Comparison of ENCODE assay signal across 18 cellular contexts in genomic region chr12:81167694-81168093, GRCh38.
A peak's percentile ranks its signal among the peaks of the same experiment; 100 is the strongest.
DNase-seq lines count a peak whose midpoint lies in the region; ATAC-seq, FAIRE-seq and TF ChIP-seq lines count a peak whose summit lies in the region.
"Had no signal": no experiment of that assay in that cellular context is flagged by ENCODE, and none has a peak within 500 bp of the region (broad histone marks: within the 10 kb centered on the region; RNA-seq: fewer than 3 reads in every experiment).

No MANE protein-coding gene starts in this region.

- H3K27me3 Mint-ChIP-seq in T-cell = no peaks in the 10 kb centered on the region

- H3K9me3 Mint-ChIP-seq in T-cell = peaks cover 6 to 9% (median 8%) of the 10 kb centered on the region in 3 donors

- H3K27ac ChIP-seq in IMR-90 (ENCODE audit: insufficient read depth, low read length) = no peak overlapping the region
- H3K27ac ChIP-seq: body of pancreas, gastrocnemius medialis, pancreas, SJCRH30, stomach had no signal

- H2BK20ac ChIP-seq in IMR-90 (ENCODE audit: low read depth, low read length) = peak overlapping the region; percentile 80; the same call in 1 of the 2 replicates

- intact Hi-C loops in IMR-90 (cut with micrococcal nuclease) = no loop called here

- H2BK120ac ChIP-seq in IMR-90 (ENCODE audit: low read depth, low read length) = peak overlapping the region; percentile 30; the same call in 1 of the 2 replicates

- no peak overlapping the region for H3K27ac Mint-ChIP-seq in T-cell

- no peak overlapping the region for H3K18ac ChIP-seq in IMR-90 (ENCODE audit: low read depth, low read length)

- H2AFZ ChIP-seq in IMR-90 (replicated peaks; ENCODE audit: low read length, poor library complexity) = no peak overlapping the region

- DNase-seq in BJ (ENCODE audit: low read depth) (peak; percentile 6), IMR-90 (peak; percentile 19), bronchial epithelial cell (ENCODE audit: low read depth) (peak; percentile 60), islet precursor cell (peak; percentile 52), MV-4-11 (lab: John Stamatoyannopoulos, UW) (no peak), NCI-H2081 (lab: John Stamatoyannopoulos, UW) (no peak), T-cell (no peak), H7 (no peak)
- DNase-seq: body of pancreas; effector CD8-positive, alpha-beta T cell; gastrocnemius medialis; NCI-H1092 treated with DMSO at 0.1 percent for 48 hours; NCI-H2227 treated with DMSO at 0.1 percent for 48 hours; pancreas; SJCRH30; stomach had no signal

- H3K23ac ChIP-seq in IMR-90 (ENCODE audit: low read depth, low read length) = no peak overlapping the region

- TF ChIP-seq POLR2A in IMR-90 (IDR thresholded peaks at IDR 0.05; ENCODE audit: low read depth, low read length) = no peak

- H2BK15ac ChIP-seq in IMR-90 (ENCODE audit: low read depth, low read length) = no peak overlapping the region

- H3K4ac ChIP-seq in IMR-90 (ENCODE audit: low read depth, low read length) = no peak overlapping the region

- H3K36me3 ChIP-seq in BJ (ENCODE audit: control insufficient read depth, insufficient read depth, low read length) (no peaks in the 10 kb centered on the region), IMR-90 (ENCODE audit: control insufficient read depth, insufficient read depth, low read length) (no peaks in the 10 kb centered on the region), bronchial epithelial cell (ENCODE audit: control insufficient read depth, insufficient read depth, low read length) (no peaks in the 10 kb centered on the region), H7 (replicated peaks; ENCODE audit: control insufficient read depth, insufficient read depth, low read length) (no peaks in the 10 kb centered on the region)
- H3K36me3 ChIP-seq: gastrocnemius medialis, pancreas, SJCRH30, stomach had no signal

- no peaks in the 10 kb centered on the region for H3K27me3 ChIP-seq in BJ (ENCODE audit: control insufficient read depth, insufficient read depth, low read length)
- H3K27me3 ChIP-seq in IMR-90 (ENCODE audit: control insufficient read depth, insufficient read depth, low read length) = no peaks in the 10 kb centered on the region
- H3K27me3 ChIP-seq in bronchial epithelial cell (ENCODE audit: control insufficient read depth, insufficient read depth, low read length) = no peaks in the 10 kb centered on the region
- no peaks in the 10 kb centered on the region for H3K27me3 ChIP-seq in H7 (ENCODE audit: control insufficient read depth, insufficient read depth, low read length)
- H3K27me3 ChIP-seq: body of pancreas, gastrocnemius medialis, pancreas, SJCRH30, stomach had no signal

- no peaks in the 10 kb centered on the region for H3K9me1 ChIP-seq in IMR-90 (ENCODE audit: insufficient read depth, low read length)

- no peak overlapping the region for H3K56ac ChIP-seq in IMR-90 (ENCODE audit: extremely low read depth, insufficient read depth, low read length)

- no peak overlapping the region for H3K4me2 ChIP-seq in IMR-90 (ENCODE audit: low read depth, low read length)

- no TSS peak for BruUV-seq in IMR-90 (replicated peaks; lab: Mats Ljungman, UMichigan)

- ATAC-seq in IMR-90 (ENCODE audit: low read depth) = no peak; the same call in 1 of the 2 replicates
- no peak for ATAC-seq in T-cell (replicated peaks in 1 of 4)
- ATAC-seq: body of pancreas, gastrocnemius medialis, pancreas had no signal

- no peak for TF ChIP-seq RAD21 in IMR-90 (IDR thresholded peaks at IDR 0.05; ENCODE audit: low read length)

- no peak for TF ChIP-seq CTCF in BJ (IDR thresholded peaks at IDR 0.05; ENCODE audit: insufficient read depth, low read depth, low read length)
- no peak for TF ChIP-seq CTCF in IMR-90 (conservative IDR thresholded peaks at IDR 0.05; ENCODE audit: low read depth, low read length)
- TF ChIP-seq CTCF in bronchial epithelial cell (IDR thresholded peaks at IDR 0.05; ENCODE audit: insufficient read depth, low read length, severe bottlenecking) = no peak

- H3K4me1 Mint-ChIP-seq in T-cell = no peaks in the 10 kb centered on the region

- H4K20me1 ChIP-seq in IMR-90 (ENCODE audit: insufficient read depth, low read length) = no peaks in the 10 kb centered on the region

- no peak overlapping the region for H4K8ac ChIP-seq in IMR-90 (ENCODE audit: low read depth in 2 of 2, low read length in 2 of 2)

- H4K5ac ChIP-seq in IMR-90 (ENCODE audit: low read depth, low read length) = no peak overlapping the region

- no peaks in the 10 kb centered on the region for H3K9me3 ChIP-seq in IMR-90 (ENCODE audit: control insufficient read depth, insufficient read depth, low read length)
- H3K9me3 ChIP-seq: body of pancreas, gastrocnemius medialis, pancreas, SJCRH30, stomach had no signal

- no peaks in the 10 kb centered on the region for H3K36me3 Mint-ChIP-seq in T-cell

- no peak overlapping the region; the same call in 1 of the 2 replicates for H2AK5ac ChIP-seq in IMR-90 (ENCODE audit: low read depth, low read length)

- H4K91ac ChIP-seq in IMR-90 (ENCODE audit: insufficient read depth, low read depth, low read length) = no peak overlapping the region

- no peak overlapping the region for H3K9ac ChIP-seq in IMR-90 (ENCODE audit: low read depth, low read length)

- H3K4me3 Mint-ChIP-seq in T-cell = no peak overlapping the region

- H3K4me3 ChIP-seq in BJ (ENCODE audit: low read depth, low read length) (no peak overlapping the region), IMR-90 (ENCODE audit: insufficient read depth, low read depth, low read length) (no peak overlapping the region), bronchial epithelial cell (ENCODE audit: low read depth, low read length) (no peak overlapping the region), H7 (ENCODE audit: insufficient read depth, low read depth, low read length) (no peak overlapping the region)
- H3K4me3 ChIP-seq: body of pancreas, gastrocnemius medialis, pancreas, SJCRH30, stomach had no signal

- H3K14ac ChIP-seq in IMR-90 (replicated peaks; ENCODE audit: low read depth, low read length) = no peak overlapping the region; the same call in 1 of the 2 replicates

- H3K4me1 ChIP-seq in IMR-90 (ENCODE audit: control insufficient read depth, insufficient read depth, low read length) = no peaks in the 10 kb centered on the region
- H3K4me1 ChIP-seq: body of pancreas, gastrocnemius medialis, pancreas, stomach had no signal

- no CpG with 5 or more reads among the region's 1 CpG for WGBS in IMR-90 (ENCODE audit: extremely low coverage in 2 of 2, insufficient read length in 1 of 2), 2 experiments

- POLR2A ChIA-PET in BJ (lab: Charles Lee) (no interaction called here), IMR-90 (lab: Charles Lee; ENCODE audit: unreplicated experiment) (no interaction called here), T-cell (lab: Charles Lee) (no interaction called here)

- H2BK5ac ChIP-seq in IMR-90 (ENCODE audit: low read depth, low read length, poor library complexity, severe bottlenecking) = no peak overlapping the region

- no peak for FAIRE-seq in bronchial epithelial cell (lab: Jason Lieb, UNC)
- FAIRE-seq: HTR-8/SVneo, pancreas, TTC549 had no signal

- CTCF ChIA-PET in BJ (lab: Yijun Ruan, JAX) (no interaction called here), IMR-90 (lab: Yijun Ruan, JAX) (no interaction called here), T-cell (lab: Charles Lee) (no interaction called here)

- dilution Hi-C loops in IMR-90 (cut with HindIII; ENCODE audit: low sequenced_read_pairs, unreplicated experiment) = no loop called here

- in situ Hi-C loops in IMR-90 (cut with MboI; ENCODE audit: low sequenced_read_pairs) = no loop called here

- no peak overlapping the region for H2AK9ac ChIP-seq in IMR-90 (replicated peaks; ENCODE audit: low read depth, low read length, poor library complexity)

- no peaks in the 10 kb centered on the region for H3K79me1 ChIP-seq in IMR-90 (ENCODE audit: low read depth in 1 of 2, low read length in 2 of 2)

TF ChIP-seq in IMR-90, 13 proteins besides CTCF, POLR2A, EP300 and RAD21:
- TF ChIP-seq RCOR1 (IDR thresholded peaks at IDR 0.05; ENCODE audit: insufficient replicate concordance, low read length) (no peak), FOS (IDR thresholded peaks at IDR 0.05; ENCODE audit: low read depth, low read length) (no peak), MAZ (IDR thresholded peaks at IDR 0.05; ENCODE audit: borderline replicate concordance, low read depth, low read length) (no peak), SMC3 (IDR thresholded peaks at IDR 0.05; ENCODE audit: low read depth, low read length) (no peak), NFE2L2 (IDR thresholded peaks at IDR 0.05; ENCODE audit: low read depth, low read length) (no peak), CEBPB (IDR thresholded peaks at IDR 0.05; ENCODE audit: low read depth, low read length) (no peak), BHLHE40 (IDR thresholded peaks at IDR 0.05; ENCODE audit: low read depth, low read length) (no peak), ELK1 (IDR thresholded peaks at IDR 0.05; ENCODE audit: borderline replicate concordance, low read depth, low read length) (no peak), RFX5 (IDR thresholded peaks at IDR 0.05; ENCODE audit: low read depth, low read length) (no peak), MAFK (IDR thresholded peaks at IDR 0.05; ENCODE audit: low read depth, low read length) (no peak), MXI1 (IDR thresholded peaks at IDR 0.05; ENCODE audit: borderline replicate concordance, low read depth, low read length) (no peak), CHD1 (IDR thresholded peaks at IDR 0.05; ENCODE audit: low read depth, low read length) (no peak), USF2 (IDR thresholded peaks at IDR 0.05; ENCODE audit: low read depth, low read length) (no peak)

Comparison
In these comparisons a context has a peak if more than half of its experiments do, and no peak if none do; other contexts are left out.
1. DNase-seq: peak in BJ (single experiment), IMR-90 (single experiment), bronchial epithelial cell (single experiment) and islet precursor cell (single experiment); none in MV-4-11 (single experiment), NCI-H2081 (0 of 2), T-cell (0 of 34) and H7 (single experiment).